In the genomic region with DNA sequence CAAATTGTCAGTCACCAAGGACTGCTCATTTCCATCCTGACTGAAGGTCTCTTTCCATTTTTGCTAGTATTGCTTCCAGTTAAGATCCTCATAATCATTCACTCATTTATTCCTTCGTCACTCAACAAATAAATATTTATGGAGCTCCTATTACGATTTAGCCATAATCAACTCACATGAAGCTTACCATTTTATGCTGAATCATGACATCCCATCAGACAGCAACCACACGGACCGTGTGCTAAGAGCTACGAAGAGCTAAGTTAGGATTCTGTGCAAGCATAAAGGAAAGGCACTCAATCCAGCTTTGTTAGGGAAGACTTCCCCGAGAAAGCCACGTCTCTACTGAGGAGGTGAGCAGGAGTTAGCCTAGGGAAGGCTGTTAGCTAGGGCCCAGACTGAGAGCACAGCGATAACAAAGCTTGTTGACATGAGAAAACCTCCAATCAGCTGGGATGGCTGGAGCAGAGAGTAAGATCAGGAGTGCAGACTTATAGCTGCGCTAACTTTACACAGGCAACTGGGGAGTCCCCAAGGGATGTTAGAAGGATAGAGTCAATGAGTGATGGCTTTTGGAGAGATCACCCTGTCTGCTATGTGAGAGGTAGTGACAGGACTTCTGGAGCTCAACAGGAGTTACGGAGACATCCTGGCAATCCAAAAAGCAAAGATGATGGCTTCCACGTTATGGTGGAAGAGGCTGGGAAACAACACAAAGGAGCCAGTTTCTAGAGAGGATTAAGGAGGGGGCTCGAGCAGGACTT, we compare ENCODE assay signal across 1 cellular context.
TF ChIP-seq lines count a peak whose summit lies in the region.

No MANE protein-coding gene starts in this region.

TF ChIP-seq in HepG2, 621 proteins besides CTCF, POLR2A, EP300 and RAD21 (continues in another document):
- TF ChIP-seq MAFK (conservative IDR thresholded peaks at IDR 0.05 in 1 of 2, IDR thresholded peaks at IDR 0.05 in 1 of 2; ENCODE audit: low read length in 2 of 2) (peak; percentile 87 to 92), MED1 (CRISPR knock-in tag; IDR thresholded peaks at IDR 0.05) (no peak), XRCC5 (optimal IDR thresholded peaks at IDR 0.05; ENCODE audit: low read length) (peak; percentile 21), FLYWCH1 (CRISPR knock-in tag; IDR thresholded peaks at IDR 0.05) (no peak), NFE2 (CRISPR knock-in tag; IDR thresholded peaks at IDR 0.05) (peak; percentile 41; the same call in 1 of the 2 replicates), SIX1 (CRISPR knock-in tag; IDR thresholded peaks at IDR 0.05; ENCODE audit: borderline replicate concordance) (no peak), ZBTB21 (CRISPR knock-in tag; IDR thresholded peaks at IDR 0.05) (no peak), HCFC1 (IDR thresholded peaks at IDR 0.05; ENCODE audit: low read depth, low read length) (0 out of 2 replicates have a peak, but pooled peaks have one; percentile 6), ZNF501 (CRISPR knock-in tag; IDR thresholded peaks at IDR 0.05) (no peak), ETV6 (CRISPR knock-in tag; conservative IDR thresholded peaks at IDR 0.05) (no peak), MIER2 (CRISPR knock-in tag; IDR thresholded peaks at IDR 0.05) (no peak), ZNF747 (CRISPR knock-in tag; IDR thresholded peaks at IDR 0.05; ENCODE audit: borderline replicate concordance) (no peak), ZNF17 (CRISPR knock-in tag; IDR thresholded peaks at IDR 0.05) (no peak), ZNF557 (CRISPR knock-in tag; IDR thresholded peaks at IDR 0.05) (no peak), ZSCAN21 (CRISPR knock-in tag; IDR thresholded peaks at IDR 0.05; ENCODE audit: borderline replicate concordance) (no peak), ZSCAN25 (CRISPR knock-in tag; IDR thresholded peaks at IDR 0.05) (no peak), TCF7 (IDR thresholded peaks at IDR 0.05; ENCODE audit: low read depth) (no peak), ONECUT2 (CRISPR knock-in tag; IDR thresholded peaks at IDR 0.05) (no peak), ZNF607 (CRISPR knock-in tag; IDR thresholded peaks at IDR 0.05; ENCODE audit: borderline replicate concordance) (no peak), IRF2 (CRISPR knock-in tag; IDR thresholded peaks at IDR 0.05) (no peak), NFE2L2 (IDR thresholded peaks at IDR 0.05; ENCODE audit: low read length) (peak; percentile 72), ZNF773 (CRISPR knock-in tag; IDR thresholded peaks at IDR 0.05; ENCODE audit: borderline replicate concordance) (no peak), IKZF1 (IDR thresholded peaks at IDR 0.05) (no peak), ZNF598 (CRISPR knock-in tag; IDR thresholded peaks at IDR 0.05; ENCODE audit: borderline replicate concordance) (no peak), GPN1 (CRISPR knock-in tag; IDR thresholded peaks at IDR 0.05; ENCODE audit: borderline replicate concordance) (no peak), ZNF224 (CRISPR knock-in tag; IDR thresholded peaks at IDR 0.05) (0 out of 2 replicates have a peak, but pooled peaks have one; percentile 2), NFE2L1 (CRISPR knock-in tag; IDR thresholded peaks at IDR 0.05; ENCODE audit: borderline replicate concordance) (no peak), ZNF777 (CRISPR knock-in tag; IDR thresholded peaks at IDR 0.05) (no peak), HNRNPH1 (optimal IDR thresholded peaks at IDR 0.05; ENCODE audit: low read depth, low read length) (no peak), SP140L (CRISPR knock-in tag; IDR thresholded peaks at IDR 0.05; ENCODE audit: borderline replicate concordance) (no peak), NONO (IDR thresholded peaks at IDR 0.05) (no peak), NONO (CRISPR knock-in tag; conservative IDR thresholded peaks at IDR 0.05) (no peak), TCF12 (IDR thresholded peaks at IDR 0.05) (no peak), TCF12 (CRISPR knock-in tag; IDR thresholded peaks at IDR 0.05) (no peak), REXO4 (CRISPR knock-in tag; IDR thresholded peaks at IDR 0.05; ENCODE audit: borderline replicate concordance) (no peak), ATM (IDR thresholded peaks at IDR 0.05; ENCODE audit: borderline replicate concordance) (no peak), ZNF468 (CRISPR knock-in tag; IDR thresholded peaks at IDR 0.05) (no peak), KDM4B (CRISPR knock-in tag; IDR thresholded peaks at IDR 0.05) (no peak)
- TF ChIP-seq, protein P1, sequence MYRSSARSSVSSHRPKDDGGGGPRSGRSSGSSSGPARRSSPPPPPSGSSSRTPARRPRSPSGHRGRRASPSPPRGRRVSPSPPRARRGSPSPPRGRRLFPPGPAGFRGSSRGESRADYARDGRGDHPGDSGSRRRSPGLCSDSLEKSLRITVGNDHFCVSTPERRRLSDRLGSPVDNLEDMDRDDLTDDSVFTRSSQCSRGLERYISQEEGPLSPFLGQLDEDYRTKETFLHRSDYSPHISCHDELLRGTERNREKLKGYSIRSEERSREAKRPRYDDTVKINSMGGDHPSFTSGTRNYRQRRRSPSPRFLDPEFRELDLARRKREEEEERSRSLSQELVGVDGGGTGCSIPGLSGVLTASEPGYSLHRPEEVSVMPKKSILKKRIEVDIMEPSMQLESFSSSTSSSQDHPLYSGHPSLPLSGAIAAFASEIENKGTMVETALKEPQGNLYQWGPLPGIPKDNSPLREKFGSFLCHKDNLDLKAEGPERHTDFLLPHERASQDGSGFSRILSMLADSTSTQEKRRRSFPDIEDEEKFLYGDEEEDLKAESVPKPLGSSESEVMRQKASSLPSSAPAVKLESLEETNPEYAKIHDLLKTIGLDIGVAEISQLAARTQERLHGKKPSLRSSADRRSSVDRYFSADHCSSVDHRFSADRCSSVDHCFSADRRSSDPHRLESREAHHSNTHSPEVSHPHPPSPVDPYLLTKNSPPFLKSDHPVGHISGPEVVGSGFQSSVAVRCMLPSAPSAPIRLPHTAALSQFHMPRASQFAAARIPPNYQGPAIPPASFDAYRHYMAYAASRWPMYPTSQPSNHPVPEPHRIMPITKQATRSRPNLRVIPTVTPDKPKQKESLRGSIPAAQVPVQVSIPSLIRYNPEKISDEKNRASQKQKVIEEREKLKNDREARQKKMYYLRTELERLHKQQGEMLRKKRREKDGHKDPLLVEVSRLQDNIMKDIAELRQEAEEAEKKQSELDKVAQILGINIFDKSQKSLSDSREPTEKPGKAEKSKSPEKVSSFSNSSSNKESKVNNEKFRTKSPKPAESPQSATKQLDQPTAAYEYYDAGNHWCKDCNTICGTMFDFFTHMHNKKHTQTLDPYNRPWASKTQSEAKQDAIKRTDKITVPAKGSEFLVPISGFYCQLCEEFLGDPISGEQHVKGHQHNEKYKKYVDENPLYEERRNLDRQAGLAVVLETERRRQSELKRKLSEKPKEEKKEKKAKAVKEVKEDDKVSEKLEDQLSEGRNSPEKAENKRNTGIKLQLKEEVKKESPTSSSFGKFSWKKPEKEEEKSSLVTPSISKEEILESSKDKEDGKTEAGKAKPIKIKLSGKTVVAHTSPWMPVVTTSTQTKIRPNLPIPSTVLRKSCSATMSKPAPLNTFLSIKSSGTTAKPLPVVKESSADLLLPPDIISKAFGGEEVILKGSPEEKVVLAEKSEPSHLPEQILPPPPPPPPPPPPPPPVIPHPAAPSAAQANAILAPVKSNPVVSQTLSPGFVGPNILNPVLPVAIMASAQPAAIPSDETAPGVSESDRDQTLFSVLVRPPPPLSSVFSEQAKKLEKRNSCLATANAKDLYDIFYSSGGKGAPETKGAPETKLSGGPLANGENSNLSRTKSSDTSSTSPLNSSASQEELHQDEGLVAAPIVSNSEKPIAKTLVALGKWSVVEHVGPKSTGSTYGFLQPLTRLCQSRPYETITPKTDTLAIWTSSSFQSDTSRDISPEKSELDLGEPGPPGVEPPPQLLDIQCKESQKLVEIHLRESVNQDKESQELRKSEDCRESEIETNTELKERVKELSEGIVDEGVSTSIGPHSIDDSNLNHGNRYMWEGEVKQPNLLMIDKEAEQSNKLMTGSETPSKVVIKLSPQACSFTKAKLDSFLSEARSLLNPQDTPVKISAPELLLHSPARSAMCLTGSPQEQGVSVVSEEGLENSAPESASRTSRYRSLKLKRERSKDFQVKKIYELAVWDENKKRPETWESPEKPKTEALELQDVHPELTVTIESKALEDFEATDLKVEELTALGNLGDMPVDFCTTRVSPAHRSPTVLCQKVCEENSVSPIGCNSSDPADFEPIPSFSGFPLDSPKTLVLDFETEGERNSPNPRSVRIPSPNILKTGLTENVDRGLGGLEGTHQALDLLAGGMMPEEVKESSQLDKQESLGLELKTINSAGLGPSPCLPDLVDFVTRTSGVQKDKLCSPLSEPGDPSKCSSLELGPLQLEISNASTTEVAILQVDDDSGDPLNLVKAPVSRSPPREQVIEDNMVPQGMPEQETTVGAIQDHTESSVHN (CRISPR knock-in tag; IDR thresholded peaks at IDR 0.05): no peak
- TF ChIP-seq, protein P2, sequence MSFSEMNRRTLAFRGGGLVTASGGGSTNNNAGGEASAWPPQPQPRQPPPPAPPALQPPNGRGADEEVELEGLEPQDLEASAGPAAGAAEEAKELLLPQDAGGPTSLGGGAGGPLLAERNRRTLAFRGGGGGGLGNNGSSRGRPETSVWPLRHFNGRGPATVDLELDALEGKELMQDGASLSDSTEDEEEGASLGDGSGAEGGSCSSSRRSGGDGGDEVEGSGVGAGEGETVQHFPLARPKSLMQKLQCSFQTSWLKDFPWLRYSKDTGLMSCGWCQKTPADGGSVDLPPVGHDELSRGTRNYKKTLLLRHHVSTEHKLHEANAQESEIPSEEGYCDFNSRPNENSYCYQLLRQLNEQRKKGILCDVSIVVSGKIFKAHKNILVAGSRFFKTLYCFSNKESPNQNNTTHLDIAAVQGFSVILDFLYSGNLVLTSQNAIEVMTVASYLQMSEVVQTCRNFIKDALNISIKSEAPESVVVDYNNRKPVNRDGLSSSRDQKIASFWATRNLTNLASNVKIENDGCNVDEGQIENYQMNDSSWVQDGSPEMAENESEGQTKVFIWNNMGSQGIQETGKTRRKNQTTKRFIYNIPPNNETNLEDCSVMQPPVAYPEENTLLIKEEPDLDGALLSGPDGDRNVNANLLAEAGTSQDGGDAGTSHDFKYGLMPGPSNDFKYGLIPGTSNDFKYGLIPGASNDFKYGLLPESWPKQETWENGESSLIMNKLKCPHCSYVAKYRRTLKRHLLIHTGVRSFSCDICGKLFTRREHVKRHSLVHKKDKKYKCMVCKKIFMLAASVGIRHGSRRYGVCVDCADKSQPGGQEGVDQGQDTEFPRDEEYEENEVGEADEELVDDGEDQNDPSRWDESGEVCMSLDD (CRISPR knock-in tag; IDR thresholded peaks at IDR 0.05; ENCODE audit: borderline replicate concordance): no peak
- TF ChIP-seq, protein P3, sequence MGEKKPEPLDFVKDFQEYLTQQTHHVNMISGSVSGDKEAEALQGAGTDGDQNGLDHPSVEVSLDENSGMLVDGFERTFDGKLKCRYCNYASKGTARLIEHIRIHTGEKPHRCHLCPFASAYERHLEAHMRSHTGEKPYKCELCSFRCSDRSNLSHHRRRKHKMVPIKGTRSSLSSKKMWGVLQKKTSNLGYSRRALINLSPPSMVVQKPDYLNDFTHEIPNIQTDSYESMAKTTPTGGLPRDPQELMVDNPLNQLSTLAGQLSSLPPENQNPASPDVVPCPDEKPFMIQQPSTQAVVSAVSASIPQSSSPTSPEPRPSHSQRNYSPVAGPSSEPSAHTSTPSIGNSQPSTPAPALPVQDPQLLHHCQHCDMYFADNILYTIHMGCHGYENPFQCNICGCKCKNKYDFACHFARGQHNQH (CRISPR knock-in tag; IDR thresholded peaks at IDR 0.05): 0 out of 2 replicates have a peak, but pooled peaks have one; percentile 8
- TF ChIP-seq, protein P4, sequence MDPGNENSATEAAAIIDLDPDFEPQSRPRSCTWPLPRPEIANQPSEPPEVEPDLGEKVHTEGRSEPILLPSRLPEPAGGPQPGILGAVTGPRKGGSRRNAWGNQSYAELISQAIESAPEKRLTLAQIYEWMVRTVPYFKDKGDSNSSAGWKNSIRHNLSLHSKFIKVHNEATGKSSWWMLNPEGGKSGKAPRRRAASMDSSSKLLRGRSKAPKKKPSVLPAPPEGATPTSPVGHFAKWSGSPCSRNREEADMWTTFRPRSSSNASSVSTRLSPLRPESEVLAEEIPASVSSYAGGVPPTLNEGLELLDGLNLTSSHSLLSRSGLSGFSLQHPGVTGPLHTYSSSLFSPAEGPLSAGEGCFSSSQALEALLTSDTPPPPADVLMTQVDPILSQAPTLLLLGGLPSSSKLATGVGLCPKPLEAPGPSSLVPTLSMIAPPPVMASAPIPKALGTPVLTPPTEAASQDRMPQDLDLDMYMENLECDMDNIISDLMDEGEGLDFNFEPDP (CRISPR knock-in tag; conservative IDR thresholded peaks at IDR 0.05): no peak
- TF ChIP-seq, protein P5, sequence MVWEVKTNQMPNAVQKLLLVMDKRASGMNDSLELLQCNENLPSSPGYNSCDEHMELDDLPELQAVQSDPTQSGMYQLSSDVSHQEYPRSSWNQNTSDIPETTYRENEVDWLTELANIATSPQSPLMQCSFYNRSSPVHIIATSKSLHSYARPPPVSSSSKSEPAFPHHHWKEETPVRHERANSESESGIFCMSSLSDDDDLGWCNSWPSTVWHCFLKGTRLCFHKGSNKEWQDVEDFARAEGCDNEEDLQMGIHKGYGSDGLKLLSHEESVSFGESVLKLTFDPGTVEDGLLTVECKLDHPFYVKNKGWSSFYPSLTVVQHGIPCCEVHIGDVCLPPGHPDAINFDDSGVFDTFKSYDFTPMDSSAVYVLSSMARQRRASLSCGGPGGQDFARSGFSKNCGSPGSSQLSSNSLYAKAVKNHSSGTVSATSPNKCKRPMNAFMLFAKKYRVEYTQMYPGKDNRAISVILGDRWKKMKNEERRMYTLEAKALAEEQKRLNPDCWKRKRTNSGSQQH (CRISPR knock-in tag; IDR thresholded peaks at IDR 0.05; ENCODE audit: low read depth): 0 out of 2 replicates have a peak, but pooled peaks have one; percentile 35
- TF ChIP-seq, protein P6, sequence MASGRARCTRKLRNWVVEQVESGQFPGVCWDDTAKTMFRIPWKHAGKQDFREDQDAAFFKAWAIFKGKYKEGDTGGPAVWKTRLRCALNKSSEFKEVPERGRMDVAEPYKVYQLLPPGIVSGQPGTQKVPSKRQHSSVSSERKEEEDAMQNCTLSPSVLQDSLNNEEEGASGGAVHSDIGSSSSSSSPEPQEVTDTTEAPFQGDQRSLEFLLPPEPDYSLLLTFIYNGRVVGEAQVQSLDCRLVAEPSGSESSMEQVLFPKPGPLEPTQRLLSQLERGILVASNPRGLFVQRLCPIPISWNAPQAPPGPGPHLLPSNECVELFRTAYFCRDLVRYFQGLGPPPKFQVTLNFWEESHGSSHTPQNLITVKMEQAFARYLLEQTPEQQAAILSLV (CRISPR knock-in tag; IDR thresholded peaks at IDR 0.05; ENCODE audit: borderline replicate concordance): 0 out of 2 replicates have a peak, but pooled peaks have one; percentile 39
- TF ChIP-seq, protein P7, sequence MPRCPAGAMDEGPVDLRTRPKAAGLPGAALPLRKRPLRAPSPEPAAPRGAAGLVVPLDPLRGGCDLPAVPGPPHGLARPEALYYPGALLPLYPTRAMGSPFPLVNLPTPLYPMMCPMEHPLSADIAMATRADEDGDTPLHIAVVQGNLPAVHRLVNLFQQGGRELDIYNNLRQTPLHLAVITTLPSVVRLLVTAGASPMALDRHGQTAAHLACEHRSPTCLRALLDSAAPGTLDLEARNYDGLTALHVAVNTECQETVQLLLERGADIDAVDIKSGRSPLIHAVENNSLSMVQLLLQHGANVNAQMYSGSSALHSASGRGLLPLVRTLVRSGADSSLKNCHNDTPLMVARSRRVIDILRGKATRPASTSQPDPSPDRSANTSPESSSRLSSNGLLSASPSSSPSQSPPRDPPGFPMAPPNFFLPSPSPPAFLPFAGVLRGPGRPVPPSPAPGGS (CRISPR knock-in tag; IDR thresholded peaks at IDR 0.05): 0 out of 2 replicates have a peak, but pooled peaks have one; percentile 3
